ENCODE assay signal across 10 cellular contexts in the genomic region with DNA sequence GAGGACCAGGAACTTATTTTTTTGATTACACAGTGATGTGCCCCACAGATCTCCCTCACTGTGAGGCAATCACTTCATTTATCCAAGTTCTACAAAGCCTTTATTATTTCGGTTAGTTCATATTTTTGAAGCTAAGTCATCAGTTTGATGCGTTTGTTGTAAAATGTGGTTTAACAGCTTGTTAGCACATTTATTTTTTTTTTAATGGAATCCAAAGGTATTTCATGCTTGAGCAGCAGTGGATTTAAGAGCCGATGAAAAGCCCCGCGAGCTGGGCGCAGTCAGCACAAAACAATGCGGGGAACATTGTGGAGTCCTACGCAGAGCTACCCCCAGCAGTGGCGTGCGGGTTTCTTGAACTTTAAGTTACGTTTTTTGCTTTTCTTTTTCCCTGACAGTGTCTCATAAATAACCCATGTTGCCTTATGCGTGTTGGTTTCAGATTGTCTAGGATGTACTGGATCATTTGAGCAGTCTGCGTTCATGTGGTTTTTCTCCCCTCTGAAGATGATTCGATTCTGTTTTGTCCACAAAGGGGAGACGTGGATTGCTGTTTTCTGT.
DNase-seq lines count a peak whose midpoint lies in the region; ATAC-seq, FAIRE-seq and TF ChIP-seq lines count a peak whose summit lies in the region.
"Had no signal": no experiment of that assay in that cellular context is flagged by ENCODE, and none has a peak within 500 bp of the region (broad histone marks: within the 10 kb centered on the region; RNA-seq: fewer than 3 reads in every experiment).

No MANE protein-coding gene starts in this region.

- no peaks in the 10 kb centered on the region for H3K23me2 ChIP-seq in H1 (ENCODE audit: low read depth, low read length)

- H2AK5ac ChIP-seq in H1 (ENCODE audit: low read depth, low read length), result no peak overlapping the region

- 85% methylated on average over 15 of the region's 15 CpGs; no CpG with 5 or more reads in 1 of the 2 experiments for WGBS in H1 (ENCODE audit: extremely low coverage in 1 of 2, insufficient coverage in 1 of 2, insufficient read length in 1 of 2, insufficient replicate concordance in 2 of 2, low coverage in 1 of 2, low lambda C conversion rate in 2 of 2, missing lambda C conversion rate in 1 of 2), 2 experiments

- POLR2A ChIA-PET in H1 (lab: Charles Lee; ENCODE audit: partially characterized antibody), result no interaction called here

- H2BK15ac ChIP-seq in H1 (ENCODE audit: low read length), result no peak overlapping the region

- H3K36me3 ChIP-seq in H1 (ENCODE audit: control insufficient read depth in 2 of 4, insufficient read depth in 4 of 4, low read length in 3 of 4) (no peaks in the 10 kb centered on the region), mucosa of descending colon (ENCODE audit: low read depth) (no peaks in the 10 kb centered on the region), vagina (no peaks in the 10 kb centered on the region)

- CTCF ChIA-PET in H1 (lab: Charles Lee; ENCODE audit: partially characterized antibody), result no interaction called here

- no peaks in the 10 kb centered on the region for H3K4me1 ChIP-seq in H1 (replicated peaks in 1 of 4; ENCODE audit: control insufficient read depth in 3 of 4, insufficient read depth in 4 of 4, low read length in 3 of 4)
- no peaks in the 10 kb centered on the region for H3K4me1 ChIP-seq in mucosa of descending colon (ENCODE audit: low read depth)
- H3K4me1 ChIP-seq in vagina, result no peaks in the 10 kb centered on the region

- TF ChIP-seq POLR2A in H1 (IDR thresholded peaks at IDR 0.05; ENCODE audit: control extremely low read depth in 1 of 2, low read depth in 2 of 2, low read length in 2 of 2) (no peak), vagina (IDR thresholded peaks at IDR 0.05) (no peak)

- DNase-seq in NCI-H510A treated with DMSO at 0.1 percent for 48 hours (lab: John Stamatoyannopoulos, UW) (peak; percentile 60), NCI-H510A (lab: John Stamatoyannopoulos, UW) (no peak), H1 (ENCODE audit: low read depth in 1 of 2, low spot score in 2 of 2) (no peak), mucosa of descending colon (peak in 1 of 3 donors; percentile 25), vagina (ENCODE audit: extremely low spot score in 2 of 2) (no peak), SKM-1 (lab: John Stamatoyannopoulos, UW; ENCODE audit: unreplicated experiment) (no peak)
- no peak for DNase-seq in activated CD4-positive, alpha-beta T cell treated with anti-CD3 and anti-CD28 coated beads for 1 hour

- TF ChIP-seq EP300 in H1 (IDR thresholded peaks at IDR 0.05; ENCODE audit: borderline replicate concordance in 1 of 2, low read depth in 2 of 2, low read length in 2 of 2), result no peak

- no peak overlapping the region for H3K18ac ChIP-seq in H1 (ENCODE audit: extremely low read depth, low read length)

- 0 out of 2 replicates have a peak overlapping the region, but pooled peaks have one; percentile 20 for H2AFZ ChIP-seq in H1 (ENCODE audit: low read length)

- no peak overlapping the region for H3K4me2 ChIP-seq in H1 (ENCODE audit: insufficient read depth in 1 of 2, low read depth in 2 of 2, low read length in 2 of 2)

- H3K14ac ChIP-seq in H1 (ENCODE audit: insufficient read length), result no peak overlapping the region

- peak; percentile 31 for ATAC-seq in mucosa of descending colon
- ATAC-seq in GM18867 (IDR thresholded peaks at IDR 0.05; ENCODE audit: unreplicated experiment), result no peak
- ATAC-seq: HCT116 had no signal

- H3K56ac ChIP-seq in H1 (replicated peaks; ENCODE audit: insufficient read length, low read depth, low read length), result no peak overlapping the region

- H3K27ac ChIP-seq in H1 (ENCODE audit: low read depth, low read length), result no peak overlapping the region
- no peak overlapping the region for H3K27ac ChIP-seq in vagina

- no peak for TF ChIP-seq RAD21 in H1 (IDR thresholded peaks at IDR 0.05 in 1 of 2, conservative IDR thresholded peaks at IDR 0.05 in 1 of 2; ENCODE audit: low read depth in 2 of 2, low read length in 2 of 2)

- no peak overlapping the region for H3K4ac ChIP-seq in H1 (replicated peaks; ENCODE audit: insufficient read length, low read depth, low read length)

- H3K23ac ChIP-seq in H1 (ENCODE audit: insufficient read length), result no peak overlapping the region

- H3K4me3 ChIP-seq in H1 (ENCODE audit: extremely low read depth in 1 of 4, insufficient read depth in 2 of 4, low read depth in 3 of 4, low read length in 4 of 4) (no peak overlapping the region), mucosa of descending colon (no peak overlapping the region), vagina (peak overlapping the region; percentile 6 to 27)

- no peak overlapping the region for H2BK20ac ChIP-seq in H1 (ENCODE audit: low read length)

- H4K91ac ChIP-seq in H1 (replicated peaks; ENCODE audit: insufficient read length, low read length), result no peak overlapping the region

- no peak overlapping the region for H2BK12ac ChIP-seq in H1 (ENCODE audit: low read depth, low read length)

- H2BK120ac ChIP-seq in H1 (replicated peaks; ENCODE audit: low read depth, low read length), result no peak overlapping the region

- H3K79me2 ChIP-seq in H1 (ENCODE audit: control insufficient read depth in 1 of 2, insufficient read depth in 2 of 2, low read length in 2 of 2), result no peaks in the 10 kb centered on the region

- H4K20me1 ChIP-seq in H1 (replicated peaks in 1 of 2; ENCODE audit: control insufficient read depth in 1 of 2, insufficient read depth in 2 of 2, low read length in 2 of 2), result no peaks in the 10 kb centered on the region

- FAIRE-seq in H1 (lab: Jason Lieb, UNC), result no peak
- FAIRE-seq: A204.1 had no signal

- H3K27me3 ChIP-seq in H1 (replicated peaks in 1 of 4; ENCODE audit: control insufficient read depth in 3 of 4, extremely low read depth in 1 of 4, insufficient read depth in 3 of 4, low read length in 3 of 4) (no peaks in the 10 kb centered on the region), vagina (no peaks in the 10 kb centered on the region)

- H3K9ac ChIP-seq in H1 (replicated peaks in 1 of 4; ENCODE audit: extremely low read depth in 1 of 4, low read depth in 3 of 4, low read length in 3 of 4), result no peak overlapping the region

- H3K79me1 ChIP-seq in H1 (ENCODE audit: low read depth, low read length), result no peaks in the 10 kb centered on the region

- no peaks in the 10 kb centered on the region for H3K9me3 ChIP-seq in H1 (ENCODE audit: insufficient read depth in 2 of 2, low read depth in 1 of 2, low read length in 1 of 2)
- no peaks in the 10 kb centered on the region for H3K9me3 ChIP-seq in mucosa of descending colon
- H3K9me3 ChIP-seq in vagina, result no peaks in the 10 kb centered on the region

- no peak overlapping the region for H4K8ac ChIP-seq in H1 (ENCODE audit: extremely low read depth, insufficient read depth, low read length)

- no peak for TF ChIP-seq CTCF in H1 (IDR thresholded peaks at IDR 0.05; ENCODE audit: control extremely low read depth in 1 of 3, insufficient read depth in 1 of 3, low read depth in 1 of 3, low read length in 3 of 3)
- TF ChIP-seq CTCF in mucosa of descending colon (IDR thresholded peaks at IDR 0.05), result no peak
- TF ChIP-seq CTCF in vagina (IDR thresholded peaks at IDR 0.05), result no peak

- intact Hi-C loops in mucosa of descending colon (cut with DNase I, micrococcal nuclease) (no loop called here), vagina (cut with DNase I) (no loop called here)

- H4K5ac ChIP-seq in H1 (ENCODE audit: insufficient read length, low read depth, low read length), result no peak overlapping the region

- no peak overlapping the region for H2BK5ac ChIP-seq in H1 (ENCODE audit: low read depth, low read length)

TF ChIP-seq in H1, 55 proteins besides CTCF, POLR2A, EP300 and RAD21 (continues in another document):
- TF ChIP-seq, protein P1, sequence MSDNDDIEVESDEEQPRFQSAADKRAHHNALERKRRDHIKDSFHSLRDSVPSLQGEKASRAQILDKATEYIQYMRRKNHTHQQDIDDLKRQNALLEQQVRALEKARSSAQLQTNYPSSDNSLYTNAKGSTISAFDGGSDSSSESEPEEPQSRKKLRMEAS (IDR thresholded peaks at IDR 0.05), result no peak
- no peak for TF ChIP-seq SUZ12 (IDR thresholded peaks at IDR 0.05; ENCODE audit: low read length)

Comparison
In these comparisons a context has a peak if more than half of its experiments do, and no peak if none do; other contexts are left out.
1. H3K4me3 ChIP-seq: peak in vagina (2 of 2); none in H1 (0 of 4) and mucosa of descending colon (single experiment).